Comparison of ENCODE assay signal across 22 cellular contexts in genomic region chr4:125624951-125625350, GRCh38.
"Had no signal": no experiment of that assay in that cellular context is flagged by ENCODE, and none has a peak within 500 bp of the region (broad histone marks: within the 10 kb centered on the region; RNA-seq: fewer than 3 reads in every experiment).

No MANE protein-coding gene starts in this region.

- H3K36me3 ChIP-seq: colonic mucosa, esophagus muscularis mucosa, gastrocnemius medialis, heart right ventricle, left lung, lower lobe of right lung had no signal

- FAIRE-seq: endometrium, islet of Langerhans, keratinocyte had no signal

- H3K27me3 ChIP-seq: colonic mucosa, esophagus muscularis mucosa, gastrocnemius medialis, heart right ventricle, left lung had no signal

- H3K9me3 ChIP-seq: colonic mucosa, esophagus muscularis mucosa, gastrocnemius medialis, heart right ventricle, left lung, lower lobe of right lung had no signal

- H3K27ac ChIP-seq: colonic mucosa, esophagus muscularis mucosa, gastrocnemius medialis, heart right ventricle, left lung, lower lobe of right lung had no signal

- DNase-seq: colonic mucosa; cortex of kidney; effector CD8-positive, alpha-beta T cell; effector memory CD8-positive, alpha-beta T cell; endodermal cell; foreskin melanocyte; gastrocnemius medialis; glutamatergic neuron; head of caudate nucleus; heart right ventricle; hippocampal formation; left cardiac atrium; left lung; left ventricle myocardium superior; lower lobe of right lung; mesendoderm; midbrain; naive thymus-derived CD4-positive, alpha-beta T cell had no signal

- H3K4me3 ChIP-seq: colonic mucosa, esophagus muscularis mucosa, gastrocnemius medialis, heart right ventricle, left lung, lower lobe of right lung had no signal

- ATAC-seq: effector memory CD8-positive, alpha-beta T cell; gastrocnemius medialis; heart right ventricle; left cardiac atrium; left lung; left ventricle myocardium superior; lower lobe of right lung; naive thymus-derived CD4-positive, alpha-beta T cell had no signal

- H3K4me1 ChIP-seq: colonic mucosa, esophagus muscularis mucosa, gastrocnemius medialis, left lung, lower lobe of right lung had no signal
